22 cellular contexts compared by ENCODE assay signal in genomic region chr13:51919531-51919930, GRCh38. TPM values are rescaled to one million over a fixed set of nuclear protein-coding genes. Genes with fewer than 3 reads are reported as not detected.
"Had no signal": no experiment of that assay in that cellular context is flagged by ENCODE, and none has a peak within 500 bp of the region (broad histone marks: within the 10 kb centered on the region; RNA-seq: fewer than 3 reads in every experiment).

No MANE protein-coding gene starts in this region.

- H3K9me3 Mint-ChIP-seq: activated naive CD4-positive, alpha-beta T cell treated with anti-CD3 and anti-CD28 coated beads, Interleukin-2, amount 50 U/mL, for 72 hours; memory B cell; naive thymus-derived CD4-positive, alpha-beta T cell had no signal

- H2AFZ ChIP-seq: parathyroid adenoma had no signal

- H3K4me3 Mint-ChIP-seq: memory B cell; naive thymus-derived CD4-positive, alpha-beta T cell had no signal

- H3K27me3 Mint-ChIP-seq: naive thymus-derived CD4-positive, alpha-beta T cell had no signal

- H3K27ac ChIP-seq: colonic mucosa, esophagus squamous epithelium, neutrophil, parathyroid adenoma, uterus had no signal

- H3K9me3 ChIP-seq: colonic mucosa, esophagus squamous epithelium, mucosa of descending colon, neutrophil, uterus had no signal

- H3K27me3 ChIP-seq: colonic mucosa, esophagus squamous epithelium, neutrophil, uterus had no signal

- H3K36me3 ChIP-seq: colonic mucosa, esophagus squamous epithelium, neutrophil, uterus had no signal

- H3K36me3 Mint-ChIP-seq: activated naive CD4-positive, alpha-beta T cell treated with anti-CD3 and anti-CD28 coated beads, Interleukin-2, amount 50 U/mL, for 72 hours; memory B cell; naive thymus-derived CD4-positive, alpha-beta T cell had no signal

- ATAC-seq: activated CD4-positive, CD25-positive, alpha-beta regulatory T cell treated with anti-CD3 and anti-CD28 coated beads, Interleukin-2, amount 50 U/mL, for 24 hours; activated naive CD4-positive, alpha-beta T cell treated with anti-CD3 and anti-CD28 coated beads, Interleukin-2, amount 50 U/mL, for 72 hours; left ventricle myocardium superior; mucosa of descending colon; naive thymus-derived CD4-positive, alpha-beta T cell had no signal

- H3K4me3 ChIP-seq: colonic mucosa, esophagus squamous epithelium, mucosa of descending colon, uterus had no signal

- H3K79me2 ChIP-seq: parathyroid adenoma had no signal

- H3K27ac Mint-ChIP-seq: activated naive CD4-positive, alpha-beta T cell treated with anti-CD3 and anti-CD28 coated beads, Interleukin-2, amount 50 U/mL, for 72 hours; memory B cell; naive thymus-derived CD4-positive, alpha-beta T cell had no signal

- DNase-seq: activated CD4-positive, alpha-beta T cell treated with anti-CD3 and anti-CD28 coated beads, Interleukin-2, amount 50 U/mL, for 4 hours; activated gamma-delta T cell; activated T-cell treated with anti-CD3 and anti-CD28 coated beads, Interleukin-2, amount 50 U/mL, for 48 hours; caudate nucleus; colonic mucosa; esophagus squamous epithelium; hippocampal formation; left ventricle myocardium superior; mucosa of descending colon; naive thymus-derived CD4-positive, alpha-beta T cell; stimulated activated CD4-positive, alpha-beta T cell treated with anti-CD3 and anti-CD28 coated beads, Interleukin-1b, Interleukin-23, amount 100 ng/mL, for 48 hours; T-helper 9 cell; uterus had no signal

- H3K9ac ChIP-seq: parathyroid adenoma had no signal

RNA-seq across cellular contexts. Expression of gene CCDC70, which starts 57.8 kb away (rescaled TPM):
- total RNA-seq: activated naive CD4-positive, alpha-beta T cell treated with anti-CD3 and anti-CD28 coated beads, Interleukin-2, amount 50 U/mL, for 72 hours; colonic mucosa; esophagus squamous epithelium; fibroblast of villous mesenchyme; glomerular endothelial cell; kidney epithelial cell; left ventricle myocardium superior; mucosa of descending colon; naive thymus-derived CD4-positive, alpha-beta T cell; renal cortical epithelial cell; uterus had no signal
- polyA plus RNA-seq: naive thymus-derived CD4-positive, alpha-beta T cell had no signal
